In genomic region chr21:35563885-35564451, GRCh38 we compare ENCODE assay signal across 8 cellular contexts.
DNase-seq lines count a peak whose midpoint lies in the region; ATAC-seq, FAIRE-seq and TF ChIP-seq lines count a peak whose summit lies in the region.

No MANE protein-coding gene starts in this region.

- H3K27ac ChIP-seq in SJCRH30, result peak overlapping the region; percentile 81
- peak overlapping the region in 14 of 21 experiments; percentile 4 to 85 (median 54) for H3K27ac ChIP-seq in skin epidermis

- H3K9me3 Mint-ChIP-seq in type B pancreatic cell, result peaks cover 3% of the 10 kb centered on the region

- peak; percentile 78 for ATAC-seq in Right ventricle myocardium inferior
- no peak for ATAC-seq in HG03378 (IDR thresholded peaks at IDR 0.05; ENCODE audit: unreplicated experiment)

- TF ChIP-seq CTCF in type B pancreatic cell (conservative IDR thresholded peaks at IDR 0.05), result no peak

- no peak overlapping the region for H3K4me3 Mint-ChIP-seq in type B pancreatic cell

- H3K4me3 ChIP-seq in SJCRH30 (peak overlapping the region; percentile 4), skin epidermis (no peak overlapping the region)

- H3K27me3 Mint-ChIP-seq in type B pancreatic cell, result no peaks in the 10 kb centered on the region

- H3K4me1 Mint-ChIP-seq in type B pancreatic cell (ENCODE audit: unreplicated experiment), result peaks cover 11% of the 10 kb centered on the region

- no peaks in the 10 kb centered on the region for H3K36me3 Mint-ChIP-seq in type B pancreatic cell

- no peaks in the 10 kb centered on the region; the same call in 1 of the 2 replicates for H3K9me3 ChIP-seq in SJCRH30 (replicated peaks)

- no peak for FAIRE-seq in H54 (lab: Jason Lieb, UNC)

- H3K4me1 ChIP-seq in SJCRH30, result peaks cover 64% of the 10 kb centered on the region

- H3K36me3 ChIP-seq in SJCRH30, result no peaks in the 10 kb centered on the region

- H3K27me3 ChIP-seq in SJCRH30, result no peaks in the 10 kb centered on the region

- H3K27ac Mint-ChIP-seq in type B pancreatic cell, result no peak overlapping the region

- DNase-seq in H54 (ENCODE audit: insufficient read length, low spot score) (no peak), SJCRH30 (peak; percentile 91 to 92), Right ventricle myocardium inferior (ENCODE audit: missing footprints) (no peak), kidney tubule cell (ENCODE audit: low spot score) (no peak), type B pancreatic cell (ENCODE audit: extremely low spot score, unreplicated experiment) (no peak)
- no peak for DNase-seq in stimulated activated CD4-positive, alpha-beta T cell treated with anti-CD3 and anti-CD28 coated beads, Interleukin-12 subunit alpha, Interleukin-12 subunit beta, amount 100 ng/mL, for 4 hours

- TF ChIP-seq POLR2A in H54 (IDR thresholded peaks at IDR 0.05; ENCODE audit: low read depth, low read length), result peak; percentile 54

- intact Hi-C loops in Right ventricle myocardium inferior (cut with DNase I), result no loop called here

Comparison
In these comparisons a context has a peak if more than half of its experiments do, and no peak if none do; other contexts are left out.
1. DNase-seq: peak in SJCRH30 (2 of 2); none in H54 (single experiment), Right ventricle myocardium inferior (single experiment), kidney tubule cell (single experiment), stimulated activated CD4-positive, alpha-beta T cell treated with anti-CD3 and anti-CD28 coated beads, Interleukin-12 subunit alpha, Interleukin-12 subunit beta, amount 100 ng/mL, for 4 hours (single experiment) and type B pancreatic cell (single experiment).